ENCODE assay signal across 8 cellular contexts in genomic region chr9:128863647-128864046, GRCh38. TPM values are rescaled to one million over a fixed set of nuclear protein-coding genes. Genes with fewer than 3 reads are reported as not detected.
A peak's percentile ranks its signal among the peaks of the same experiment; 100 is the strongest.
DNase-seq lines count a peak whose midpoint lies in the region; ATAC-seq lines count a peak whose summit lies in the region.

No MANE protein-coding gene starts in this region.

- H3K79me1 ChIP-seq in mesendoderm (ENCODE audit: low read length) = peaks cover 6% of the 10 kb centered on the region

- H3K23ac ChIP-seq in mesendoderm (ENCODE audit: low read length) = no peak overlapping the region

- H3K4me3 ChIP-seq in mesendoderm (ENCODE audit: low read length) = no peak overlapping the region

- H3K18ac ChIP-seq in mesendoderm (ENCODE audit: low read length) = no peak overlapping the region

- H3K56ac ChIP-seq in mesendoderm (ENCODE audit: low read length) = no peak overlapping the region

- no peak overlapping the region for H4K5ac ChIP-seq in mesendoderm (ENCODE audit: low read length)

- no peaks in the 10 kb centered on the region for H3K36me3 ChIP-seq in mesendoderm (ENCODE audit: control insufficient read depth, insufficient read depth, low read length)

- H2BK5ac ChIP-seq in mesendoderm (ENCODE audit: low read length) = no peak overlapping the region

- no peak overlapping the region for H3K27ac ChIP-seq in mesendoderm (ENCODE audit: low read depth, low read length)

- DNase-seq in CD1c-positive myeloid dendritic cell (ENCODE audit: extremely low spot score) = peak; percentile 85
- DNase-seq in NCI-H345 treated with DMSO at 0.1 percent for 48 hours (lab: John Stamatoyannopoulos, UW; ENCODE audit: unreplicated experiment) = peak; percentile 32
- peak; percentile 81 to 84 for DNase-seq in activated CD4-positive, alpha-beta T cell treated with anti-CD3 and anti-CD28 coated beads, Interleukin-2, amount 50 U/mL, for 4 hours
- DNase-seq in ecto neural progenitor cell (ENCODE audit: low spot score) = peak; percentile 91
- DNase-seq in mesendoderm = peak; percentile 91
- peak; percentile 64 to 84 for DNase-seq in stimulated activated CD8-positive, alpha-beta memory T cell treated with anti-CD3 and anti-CD28 coated beads, Interleukin-4, amount 100 ng/mL, for 4 hours (ENCODE audit: low read depth in 2 of 2, low spot score in 1 of 2)
- DNase-seq in 8988T = no peak

- no peak overlapping the region for H3K4ac ChIP-seq in mesendoderm (ENCODE audit: low read depth, low read length)

- peaks cover 2% of the 10 kb centered on the region for H3K79me2 ChIP-seq in mesendoderm (ENCODE audit: control insufficient read depth, insufficient read depth, low read length)

- peak; percentile 60 for ATAC-seq in GM21390 (IDR thresholded peaks at IDR 0.05; ENCODE audit: unreplicated experiment)

- H3K27me3 ChIP-seq in mesendoderm (ENCODE audit: insufficient read depth, low read length, poor library complexity) = no peaks in the 10 kb centered on the region

- H2BK15ac ChIP-seq in mesendoderm (replicated peaks; ENCODE audit: low read depth) = no peak overlapping the region

- no peaks in the 10 kb centered on the region for H3K4me1 ChIP-seq in mesendoderm (ENCODE audit: control insufficient read depth, low read depth, low read length)

- no peak overlapping the region for H2AK5ac ChIP-seq in mesendoderm (ENCODE audit: low read length)

- no peak overlapping the region for H3K4me2 ChIP-seq in mesendoderm (ENCODE audit: low read length)

- no peak overlapping the region for H2BK120ac ChIP-seq in mesendoderm (ENCODE audit: low read depth, low read length)

- no CpG with 5 or more reads among the region's 10 CpGs for WGBS in mesendoderm (ENCODE audit: extremely low coverage, insufficient coverage, low lambda C conversion rate)

- no peak overlapping the region for H4K8ac ChIP-seq in mesendoderm (ENCODE audit: low read depth, low read length)

- no peak overlapping the region for H3K9ac ChIP-seq in mesendoderm (ENCODE audit: low read length)

RNA-seq across cellular contexts. Expression of gene KYAT1, which starts 18.1 kb away (rescaled TPM):
- 4.8 TPM for polyA plus RNA-seq in mesendoderm (2013, experiment 1 of 2)
- polyA plus RNA-seq in mesendoderm (2013, experiment 2 of 2) = 5.4 TPM

RNA-seq across cellular contexts. Expression of gene LRRC8A, which starts 18.3 kb away (rescaled TPM):
- 52.4 TPM for polyA plus RNA-seq in mesendoderm (2013, experiment 1 of 2)
- 53.7 TPM for polyA plus RNA-seq in mesendoderm (2013, experiment 2 of 2)

RNA-seq across cellular contexts. Expression of gene SPOUT1, which starts 34.1 kb away (rescaled TPM):
- polyA plus RNA-seq in mesendoderm (2013, experiment 1 of 2) = 22.9 TPM
- 22.4 TPM for polyA plus RNA-seq in mesendoderm (2013, experiment 2 of 2)

RNA-seq across cellular contexts. Expression of gene ENDOG, which starts 45.3 kb away (rescaled TPM):
- 9.6 TPM for polyA plus RNA-seq in mesendoderm (2013, experiment 1 of 2)
- polyA plus RNA-seq in mesendoderm (2013, experiment 2 of 2) = 9.5 TPM

RNA-seq across cellular contexts. Expression of gene PHYHD1, which starts 57.1 kb away (rescaled TPM):
- 9.4 TPM for polyA plus RNA-seq in mesendoderm (2013, experiment 1 of 2)
- polyA plus RNA-seq in mesendoderm (2013, experiment 2 of 2) = 8.5 TPM
